ENCODE assay signal across 1 cellular context in genomic region chr19:1491114-1491848, GRCh38.
A peak's percentile ranks its signal among the peaks of the same experiment; 100 is the strongest.
TF ChIP-seq lines count a peak whose summit lies in the region.

TSS of gene REEP6 (plus strand) at chr19:1491181. CDS start at chr19:1491270, 89 bp downstream.

TF ChIP-seq in H1, 55 proteins besides CTCF, POLR2A, EP300 and RAD21 (continued from another document):
- TF ChIP-seq EGR1 (IDR thresholded peaks at IDR 0.05; ENCODE audit: borderline replicate concordance, low read depth, low read length) (peak; percentile 58; the same call in 1 of the 2 replicates), CREB1 (IDR thresholded peaks at IDR 0.05) (0 out of 2 replicates have a peak, but pooled peaks have one; percentile 4), PHF8 (conservative IDR thresholded peaks at IDR 0.05; ENCODE audit: low read depth, low read length) (peak; percentile 28; the same call in 1 of the 2 replicates), SIN3A (conservative IDR thresholded peaks at IDR 0.05 in 1 of 2, IDR thresholded peaks at IDR 0.05 in 1 of 2; ENCODE audit: low read depth in 1 of 2, low read length in 2 of 2) (no peak), HDAC2 (IDR thresholded peaks at IDR 0.05; ENCODE audit: borderline replicate concordance in 1 of 2, low read depth in 2 of 2, low read length in 2 of 2) (no peak; a peak in 1 of 4 replicates), MAFK (IDR thresholded peaks at IDR 0.05; ENCODE audit: low read depth, low read length) (no peak), KDM1A (IDR thresholded peaks at IDR 0.05; ENCODE audit: borderline replicate concordance, low read length) (peak; percentile 83), CBX8 (IDR thresholded peaks at IDR 0.05; ENCODE audit: borderline replicate concordance, low read depth, low read length) (no peak), JUND (IDR thresholded peaks at IDR 0.05; ENCODE audit: low read length) (no peak), GTF2F1 (IDR thresholded peaks at IDR 0.05; ENCODE audit: borderline replicate concordance, low read depth, low read length) (no peak), POLR2AphosphoS5 (IDR thresholded peaks at IDR 0.05; ENCODE audit: low read depth, low read length) (peak; percentile 29; the same call in 1 of the 2 replicates), MAX (IDR thresholded peaks at IDR 0.05) (peak; percentile 50), SP2 (IDR thresholded peaks at IDR 0.05; ENCODE audit: low read length) (no peak), BRCA1 (IDR thresholded peaks at IDR 0.05; ENCODE audit: low read depth, low read length) (no peak), SUZ12 (IDR thresholded peaks at IDR 0.05; ENCODE audit: low read length) (0 out of 2 replicates have a peak, but pooled peaks have one; percentile 33), POU5F1 (IDR thresholded peaks at IDR 0.05; ENCODE audit: low read depth, low read length) (no peak), CTBP2 (IDR thresholded peaks at IDR 0.05; ENCODE audit: borderline replicate concordance, insufficient read depth, insufficient read length, low read length) (no peak), SP4 (IDR thresholded peaks at IDR 0.05; ENCODE audit: low read length) (peak; percentile 4; the same call in 1 of the 2 replicates), BACH1 (IDR thresholded peaks at IDR 0.05; ENCODE audit: low read length) (no peak)
TF ChIP-seq in H1: peak in this region for 9.
